ENCODE assay signal across 8 cellular contexts in genomic region chr17:41666708-41667279, GRCh38. TPM values are rescaled to one million over a fixed set of nuclear protein-coding genes. Genes with fewer than 3 reads are reported as not detected.
DNase-seq lines count a peak whose midpoint lies in the region; ATAC-seq, FAIRE-seq and TF ChIP-seq lines count a peak whose summit lies in the region.

No MANE protein-coding gene starts in this region.

- ATAC-seq in HG03066 (IDR thresholded peaks at IDR 0.05; ENCODE audit: low read depth, unreplicated experiment), result peak; percentile 50
- peak; percentile 50 to 52 for ATAC-seq in activated CD4-positive, CD25-positive, alpha-beta regulatory T cell treated with anti-CD3 and anti-CD28 coated beads, Interleukin-2, amount 50 U/mL, for 24 hours

- TF ChIP-seq POLR2A in GM12892 (IDR thresholded peaks at IDR 0.05; ENCODE audit: low read depth, low read length), result no peak

- FAIRE-seq in GM12892 (lab: Jason Lieb, UNC), result peak; percentile 92

- DNase-seq in GM12892 (ENCODE audit: insufficient read length), result peak; percentile 80
- peak; percentile 61 for DNase-seq in NCI-H2196 (lab: John Stamatoyannopoulos, UW; ENCODE audit: unreplicated experiment)
- peak; percentile 87 for DNase-seq in cerebellar cortex (ENCODE audit: low spot score)
- DNase-seq in kidney tubule cell (ENCODE audit: low spot score), result peak; percentile 76
- peak; percentile 83 to 90 for DNase-seq in stimulated activated CD4-positive, alpha-beta T cell treated with anti-CD3 and anti-CD28 coated beads, Interleukin-1b, Interleukin-23, amount 100 ng/mL, for 4 hours (ENCODE audit: low read depth in 2 of 2)
- no peak for DNase-seq in mesenteric fat pad (ENCODE audit: low spot score)

RNA-seq across cellular contexts. Expression of gene EIF1, which starts 21.9 kb away (rescaled TPM):
- 660 TPM for polyA plus RNA-seq in GM12892 (2012; ENCODE audit: missing spikeins)
- 972 TPM for total RNA-seq in mesenteric fat pad

RNA-seq across cellular contexts. Expression of gene KRT17, which starts 42.4 kb away (rescaled TPM):
- polyA plus RNA-seq in GM12892 (2012; ENCODE audit: missing spikeins), result 9.7 TPM
- not detected for total RNA-seq in mesenteric fat pad

RNA-seq across cellular contexts. Expression of gene GAST, which starts 45.3 kb away (rescaled TPM):
- polyA plus RNA-seq in GM12892 (2012; ENCODE audit: missing spikeins), result not detected
- not detected for total RNA-seq in mesenteric fat pad

RNA-seq across cellular contexts. Expression of gene KRT16, which starts 54.2 kb away (rescaled TPM):
- not detected for polyA plus RNA-seq in GM12892 (2012; ENCODE audit: missing spikeins)
- 5.5 TPM for total RNA-seq in mesenteric fat pad
